26 cellular contexts compared by ENCODE assay signal in genomic region chr16:86854895-86855294, GRCh38.
A peak's percentile ranks its signal among the peaks of the same experiment; 100 is the strongest.
DNase-seq lines count a peak whose midpoint lies in the region; ATAC-seq and TF ChIP-seq lines count a peak whose summit lies in the region.
"Had no signal": no experiment of that assay in that cellular context is flagged by ENCODE, and none has a peak within 500 bp of the region (broad histone marks: within the 10 kb centered on the region; RNA-seq: fewer than 3 reads in every experiment).

No MANE protein-coding gene starts in this region.

- dilution Hi-C loops in IMR-90 (cut with HindIII; ENCODE audit: low sequenced_read_pairs, unreplicated experiment): no loop called here

- H2BK15ac ChIP-seq in IMR-90 (ENCODE audit: low read depth, low read length): no peak overlapping the region
- H2BK15ac ChIP-seq in mesenchymal stem cell (ENCODE audit: low read depth, poor library complexity, severe bottlenecking): no peak overlapping the region

- no peak overlapping the region for H2AK5ac ChIP-seq in IMR-90 (ENCODE audit: low read depth, low read length)
- H2AK5ac ChIP-seq in mesenchymal stem cell (ENCODE audit: low read length, severe bottlenecking): no peak overlapping the region

- H4K5ac ChIP-seq in IMR-90 (ENCODE audit: low read depth, low read length): no peak overlapping the region

- WGBS in IMR-90 (ENCODE audit: extremely low coverage in 2 of 2, insufficient read length in 1 of 2), 2 experiments: no CpG with 5 or more reads among the region's 3 CpGs
- WGBS in mesenchymal stem cell: 47% methylated on average over 3 of the region's 3 CpGs
- 33 to 34% methylated on average over 3 of the region's 3 CpGs for WGBS in upper lobe of left lung, 2 donors

- no peaks in the 10 kb centered on the region for H3K27me3 Mint-ChIP-seq in activated CD4-positive, alpha-beta memory T cell treated with anti-CD3 and anti-CD28 coated beads, Interleukin-2, amount 10 ng/mL, durations not matched to agents 7 days and 5 days
- H3K27me3 Mint-ChIP-seq: brain had no signal

- H2BK5ac ChIP-seq in IMR-90 (ENCODE audit: low read depth, low read length, poor library complexity, severe bottlenecking) (no peak overlapping the region), mesenchymal stem cell (ENCODE audit: low read depth, low read length, poor library complexity, severe bottlenecking) (no peak overlapping the region)

- H3K18ac ChIP-seq in IMR-90 (ENCODE audit: low read depth, low read length) (peak overlapping the region; percentile 11; the same call in 1 of the 2 replicates), mesenchymal stem cell (ENCODE audit: low read depth in 1 of 2, low read length in 2 of 2) (no peak overlapping the region)

- no peak overlapping the region for H3K56ac ChIP-seq in IMR-90 (ENCODE audit: extremely low read depth, insufficient read depth, low read length)

- H3K27me3 ChIP-seq in IMR-90 (ENCODE audit: control insufficient read depth, insufficient read depth, low read length) (no peaks in the 10 kb centered on the region; the same call in 1 of the 2 replicates), mesenchymal stem cell (ENCODE audit: control insufficient read depth in 1 of 2, insufficient read depth in 1 of 2, low read length in 2 of 2) (peaks cover 0 to 58% of the 10 kb centered on the region in 2 experiments), MM.1S (replicated peaks; ENCODE audit: insufficient read depth, low read length) (peaks cover 30% of the 10 kb centered on the region), upper lobe of left lung (no peaks in the 10 kb centered on the region)
- H3K27me3 ChIP-seq: testis, vagina had no signal

- H3K23ac ChIP-seq in IMR-90 (ENCODE audit: low read depth, low read length) (0 out of 2 replicates have a peak overlapping the region, but pooled peaks have one; percentile 7), mesenchymal stem cell (ENCODE audit: low read length in 2 of 2) (no peak overlapping the region)

- POLR2A ChIA-PET in IMR-90 (lab: Charles Lee; ENCODE audit: unreplicated experiment): no interaction called here
- POLR2A ChIA-PET in activated CD4-positive, alpha-beta memory T cell treated with anti-CD3 and anti-CD28 coated beads, Interleukin-2, amount 10 ng/mL, durations not matched to agents 7 days and 5 days (lab: Charles Lee): no interaction called here

- no peak for TF ChIP-seq RAD21 in IMR-90 (IDR thresholded peaks at IDR 0.05; ENCODE audit: low read length)

- no peak overlapping the region for H2AK9ac ChIP-seq in IMR-90 (replicated peaks; ENCODE audit: low read depth, low read length, poor library complexity)

- no peaks in the 10 kb centered on the region for H3K36me3 ChIP-seq in IMR-90 (ENCODE audit: control insufficient read depth, insufficient read depth, low read length)
- H3K36me3 ChIP-seq in mesenchymal stem cell (ENCODE audit: control insufficient read depth in 1 of 2, insufficient read depth in 2 of 2, low read depth in 1 of 2, low read length in 2 of 2): no peaks in the 10 kb centered on the region
- H3K36me3 ChIP-seq in MM.1S (replicated peaks; ENCODE audit: insufficient read depth, low read length): no peaks in the 10 kb centered on the region
- no peaks in the 10 kb centered on the region for H3K36me3 ChIP-seq in upper lobe of left lung
- H3K36me3 ChIP-seq: vagina had no signal

- H4K91ac ChIP-seq in IMR-90 (ENCODE audit: insufficient read depth, low read depth, low read length) (no peak overlapping the region; the same call in 1 of the 2 replicates), mesenchymal stem cell (ENCODE audit: low read length) (no peak overlapping the region)

- H4K8ac ChIP-seq in IMR-90 (ENCODE audit: low read depth in 2 of 2, low read length in 2 of 2) (no peak overlapping the region), mesenchymal stem cell (ENCODE audit: low read length) (no peak overlapping the region)

- H3K9ac ChIP-seq in IMR-90 (ENCODE audit: low read depth, low read length) (no peak overlapping the region), mesenchymal stem cell (ENCODE audit: low read length) (peak overlapping the region; percentile 14), MM.1S (ENCODE audit: low read length) (no peak overlapping the region)

- H2AFZ ChIP-seq in IMR-90 (replicated peaks; ENCODE audit: low read length, poor library complexity) (peak overlapping the region; percentile 4), mesenchymal stem cell (ENCODE audit: low read depth, low read length) (no peak overlapping the region), MM.1S (ENCODE audit: low read length) (no peak overlapping the region)

- H3K4ac ChIP-seq in IMR-90 (ENCODE audit: low read depth, low read length) (0 out of 2 replicates have a peak overlapping the region, but pooled peaks have one; percentile 31), mesenchymal stem cell (ENCODE audit: low read depth in 1 of 2, low read length in 2 of 2) (no peak overlapping the region)

- DNase-seq in AG09309 (ENCODE audit: low read depth): peak; percentile 38
- DNase-seq in IMR-90: peak; percentile 77
- DNase-seq in dermis microvascular lymphatic vessel endothelial cell (ENCODE audit: low read depth in 2 of 2): peak; percentile 84 to 92
- peak; percentile 56 for DNase-seq in mesenchymal stem cell
- no peak for DNase-seq in sciatic nerve (ENCODE audit: low spot score)
- no peak for DNase-seq in activated CD4-positive, alpha-beta memory T cell treated with anti-CD3 and anti-CD28 coated beads, Interleukin-2, amount 10 ng/mL, durations not matched to agents 7 days and 5 days
- no peak for DNase-seq in MM.1S
- no peak for DNase-seq in upper lobe of left lung
- DNase-seq: activated CD4-positive, CD25-positive, alpha-beta regulatory T cell treated with anti-CD3 and anti-CD28 coated beads, Interleukin-2, amount 50 U/mL, for 72 hours; activated CD8-positive, alpha-beta T cell treated with anti-CD3 and anti-CD28 coated beads for 36 hours; activated effector memory CD4-positive, alpha-beta T cell treated with anti-CD3 and anti-CD28 coated beads, Interleukin-2, amount 50 U/mL, for 16 hours; activated T-cell treated with anti-CD3 and anti-CD28 coated beads for 4 hours; CD4-positive, alpha-beta memory T cell; effector memory CD8-positive, alpha-beta T cell; KG1; MV-4-11; naive thymus-derived CD8-positive, alpha-beta T cell; NCI-H146; NCI-H526; stimulated activated CD4-positive, alpha-beta T cell treated with anti-CD3 and anti-CD28 coated beads, Interleukin-12 subunit alpha, Interleukin-12 subunit beta, amount 100 ng/mL, for 4 hours; stimulated activated CD4-positive, alpha-beta T cell treated with anti-CD3 and anti-CD28 coated beads, Interleukin-4, amount 100 ng/mL, for 24 hours; stimulated activated naive CD4-positive, alpha-beta T cell; testis had no signal

- TF ChIP-seq EP300 in upper lobe of left lung (IDR thresholded peaks at IDR 0.05): no peak

- no peak overlapping the region for H3K4me2 ChIP-seq in IMR-90 (ENCODE audit: low read depth, low read length)
- no peak overlapping the region for H3K4me2 ChIP-seq in mesenchymal stem cell (ENCODE audit: low read length, poor library complexity, severe bottlenecking)
- no peak overlapping the region for H3K4me2 ChIP-seq in MM.1S (ENCODE audit: low read depth, low read length)

- H3K14ac ChIP-seq in IMR-90 (replicated peaks; ENCODE audit: low read depth, low read length) (no peak overlapping the region), mesenchymal stem cell (ENCODE audit: low read length in 2 of 2) (no peak overlapping the region)

- no peak overlapping the region for H2BK120ac ChIP-seq in IMR-90 (ENCODE audit: low read depth, low read length)
- H2BK120ac ChIP-seq in mesenchymal stem cell (ENCODE audit: low read depth, low read length): no peak overlapping the region

- no peaks in the 10 kb centered on the region for H3K9me3 ChIP-seq in IMR-90 (ENCODE audit: control insufficient read depth, insufficient read depth, low read length)
- peaks cover 6% of the 10 kb centered on the region for H3K9me3 ChIP-seq in mesenchymal stem cell (ENCODE audit: control insufficient read depth, low read length)
- no peaks in the 10 kb centered on the region for H3K9me3 ChIP-seq in MM.1S (replicated peaks; ENCODE audit: insufficient read depth, low read length)
- H3K9me3 ChIP-seq in upper lobe of left lung: no peaks in the 10 kb centered on the region
- H3K9me3 ChIP-seq: testis, vagina had no signal

- no peaks in the 10 kb centered on the region for H3K79me1 ChIP-seq in IMR-90 (ENCODE audit: low read depth in 1 of 2, low read length in 2 of 2)
- no peaks in the 10 kb centered on the region for H3K79me1 ChIP-seq in mesenchymal stem cell (replicated peaks; ENCODE audit: low read length, poor library complexity, severe bottlenecking)

- H3K4me3 ChIP-seq in AG09309 (ENCODE audit: control insufficient read depth, low read depth, low read length): no peak overlapping the region
- no peak overlapping the region for H3K4me3 ChIP-seq in IMR-90 (ENCODE audit: insufficient read depth, low read depth, low read length)
- peak overlapping the region in 1 of 2 experiments; percentile 14 for H3K4me3 ChIP-seq in mesenchymal stem cell (ENCODE audit: insufficient read depth in 1 of 2, low read depth in 1 of 2, low read length in 2 of 2)
- H3K4me3 ChIP-seq in MM.1S (ENCODE audit: low read length): no peak overlapping the region
- no peak overlapping the region for H3K4me3 ChIP-seq in upper lobe of left lung
- H3K4me3 ChIP-seq: testis, vagina had no signal

- TF ChIP-seq CTCF in AG09309 (IDR thresholded peaks at IDR 0.05; ENCODE audit: control insufficient read depth, insufficient read depth, low read depth, low read length, missing control alignments) (no peak), IMR-90 (conservative IDR thresholded peaks at IDR 0.05; ENCODE audit: low read depth, low read length) (no peak), MM.1S (IDR thresholded peaks at IDR 0.05; ENCODE audit: low read length) (no peak), upper lobe of left lung (IDR thresholded peaks at IDR 0.05) (no peak)

- peak; percentile 57 for ATAC-seq in IMR-90 (ENCODE audit: low read depth)
- ATAC-seq in sciatic nerve: no peak
- ATAC-seq in upper lobe of left lung (ENCODE audit: low FRiP score in 2 of 2): no peak
- ATAC-seq: activated CD8-positive, alpha-beta T cell treated with anti-CD3 and anti-CD28 coated beads for 36 hours; effector memory CD8-positive, alpha-beta T cell; esophagus mucosa; naive thymus-derived CD8-positive, alpha-beta T cell had no signal

- H2BK12ac ChIP-seq in mesenchymal stem cell (ENCODE audit: low read length in 2 of 2): no peak overlapping the region

- H3K27ac ChIP-seq in IMR-90 (ENCODE audit: insufficient read depth, low read length): no peak overlapping the region
- no peak overlapping the region for H3K27ac ChIP-seq in mesenchymal stem cell (ENCODE audit: low read length, poor library complexity, severe bottlenecking)
- H3K27ac ChIP-seq in MM.1S (ENCODE audit: low read length): no peak overlapping the region
- no peak overlapping the region for H3K27ac ChIP-seq in upper lobe of left lung
- H3K27ac ChIP-seq: testis, vagina had no signal

- in situ Hi-C loops in IMR-90 (cut with MboI; ENCODE audit: low sequenced_read_pairs): no loop called here

- H3K4me1 Mint-ChIP-seq in activated CD4-positive, alpha-beta memory T cell treated with anti-CD3 and anti-CD28 coated beads, Interleukin-2, amount 10 ng/mL, durations not matched to agents 7 days and 5 days: no peaks in the 10 kb centered on the region
- H3K4me1 Mint-ChIP-seq: CD4-positive, alpha-beta memory T cell had no signal

- H2BK20ac ChIP-seq in IMR-90 (ENCODE audit: low read depth, low read length): no peak overlapping the region

- peaks cover 6% of the 10 kb centered on the region for H3K4me1 ChIP-seq in IMR-90 (ENCODE audit: control insufficient read depth, insufficient read depth, low read length)
- no peaks in the 10 kb centered on the region for H3K4me1 ChIP-seq in mesenchymal stem cell (ENCODE audit: control insufficient read depth, insufficient read depth, low read depth, low read length)
- no peaks in the 10 kb centered on the region for H3K4me1 ChIP-seq in MM.1S (ENCODE audit: low read length)
- H3K4me1 ChIP-seq in upper lobe of left lung: no peaks in the 10 kb centered on the region
- H3K4me1 ChIP-seq: testis had no signal

- H4K20me1 ChIP-seq in IMR-90 (ENCODE audit: insufficient read depth, low read length) (no peaks in the 10 kb centered on the region), MM.1S (ENCODE audit: insufficient read depth, low read length) (no peaks in the 10 kb centered on the region)

- no peak overlapping the region for H3K27ac Mint-ChIP-seq in activated CD4-positive, alpha-beta memory T cell treated with anti-CD3 and anti-CD28 coated beads, Interleukin-2, amount 10 ng/mL, durations not matched to agents 7 days and 5 days
- H3K27ac Mint-ChIP-seq: activated CD8-positive, alpha-beta T cell treated with anti-CD3 and anti-CD28 coated beads for 36 hours; CD4-positive, alpha-beta memory T cell; effector memory CD8-positive, alpha-beta T cell; naive thymus-derived CD8-positive, alpha-beta T cell had no signal

- CTCF ChIA-PET in IMR-90 (lab: Yijun Ruan, JAX): interaction anchor here (0.6 to 1.2 kb wide), 2 partner anchors 23 to 218 kb away, joined by 3 read pairs; no protein-coding TSS in a partner anchor
- CTCF ChIA-PET in activated CD4-positive, alpha-beta memory T cell treated with anti-CD3 and anti-CD28 coated beads, Interleukin-2, amount 10 ng/mL, durations not matched to agents 7 days and 5 days (lab: Charles Lee): no interaction called here

- BruUV-seq in IMR-90 (replicated peaks; lab: Mats Ljungman, UMichigan): no TSS peak

- no peaks in the 10 kb centered on the region for H3K9me3 Mint-ChIP-seq in activated CD4-positive, alpha-beta memory T cell treated with anti-CD3 and anti-CD28 coated beads, Interleukin-2, amount 10 ng/mL, durations not matched to agents 7 days and 5 days
- H3K9me3 Mint-ChIP-seq: activated CD8-positive, alpha-beta T cell treated with anti-CD3 and anti-CD28 coated beads for 36 hours; effector memory CD8-positive, alpha-beta T cell had no signal

- intact Hi-C loops in IMR-90 (cut with micrococcal nuclease): no loop called here
- intact Hi-C loops in sciatic nerve (cut with DNase I): no loop called here

- H3K79me2 ChIP-seq in MM.1S (ENCODE audit: low read length): no peaks in the 10 kb centered on the region

- H3K9me2 ChIP-seq in MM.1S (replicated peaks; ENCODE audit: insufficient read depth, low read length): no peaks in the 10 kb centered on the region

- H3F3A ChIP-seq in MM.1S (ENCODE audit: insufficient read depth, low read length): no peaks in the 10 kb centered on the region

- no peak overlapping the region for H3K4me3 Mint-ChIP-seq in activated CD4-positive, alpha-beta memory T cell treated with anti-CD3 and anti-CD28 coated beads, Interleukin-2, amount 10 ng/mL, durations not matched to agents 7 days and 5 days
- H3K4me3 Mint-ChIP-seq: activated CD8-positive, alpha-beta T cell treated with anti-CD3 and anti-CD28 coated beads for 36 hours; CD4-positive, alpha-beta memory T cell; effector memory CD8-positive, alpha-beta T cell; naive thymus-derived CD8-positive, alpha-beta T cell had no signal

- H3K9me1 ChIP-seq in IMR-90 (ENCODE audit: insufficient read depth, low read length): peaks cover 15% of the 10 kb centered on the region

- TF ChIP-seq POLR2A in IMR-90 (IDR thresholded peaks at IDR 0.05; ENCODE audit: low read depth, low read length) (no peak), upper lobe of left lung (IDR thresholded peaks at IDR 0.05) (no peak)

- H3K36me3 Mint-ChIP-seq in activated CD4-positive, alpha-beta memory T cell treated with anti-CD3 and anti-CD28 coated beads, Interleukin-2, amount 10 ng/mL, durations not matched to agents 7 days and 5 days (ENCODE audit: low read depth): no peaks in the 10 kb centered on the region
- H3K36me3 Mint-ChIP-seq: brain; CD4-positive, alpha-beta memory T cell; naive thymus-derived CD8-positive, alpha-beta T cell had no signal

Comparison
In these comparisons a context has a peak if more than half of its experiments do, and no peak if none do; other contexts are left out.
1. DNase-seq: peak in AG09309 (single experiment), IMR-90 (single experiment), dermis microvascular lymphatic vessel endothelial cell (2 of 2) and mesenchymal stem cell (single experiment); none in sciatic nerve (single experiment), activated CD4-positive, alpha-beta memory T cell treated with anti-CD3 and anti-CD28 coated beads, Interleukin-2, amount 10 ng/mL, durations not matched to agents 7 days and 5 days (single experiment), MM.1S (single experiment) and upper lobe of left lung (0 of 2).